ENCODE assay signal across 1 cellular context in genomic region chr20:52683761-52684160, GRCh38.
TF ChIP-seq lines count a peak whose summit lies in the region.

No MANE protein-coding gene starts in this region.

TF ChIP-seq in GM23338, 12 proteins besides CTCF, POLR2A, EP300 and RAD21 (continued from another document):
- TF ChIP-seq ZNF462 (CRISPR knock-in tag; IDR thresholded peaks at IDR 0.05) (no peak), ZNF331 (CRISPR knock-in tag; IDR thresholded peaks at IDR 0.05; ENCODE audit: low read depth) (no peak), POLR2AphosphoS5 (IDR thresholded peaks at IDR 0.05; ENCODE audit: low read depth) (no peak), CREB1 (CRISPR knock-in tag; IDR thresholded peaks at IDR 0.05; ENCODE audit: low read depth) (no peak), EZH2 (IDR thresholded peaks at IDR 0.05; ENCODE audit: low read depth, unreplicated experiment) (no peak)
